8 cellular contexts compared by ENCODE assay signal in genomic region chr9:89522261-89522978, GRCh38. TPM values are rescaled to one million over a fixed set of nuclear protein-coding genes. Genes with fewer than 3 reads are reported as not detected.
DNase-seq lines count a peak whose midpoint lies in the region; ATAC-seq and TF ChIP-seq lines count a peak whose summit lies in the region.

No MANE protein-coding gene starts in this region.

- H3K27ac Mint-ChIP-seq in activated CD4-positive, alpha-beta T cell treated with anti-CD3 and anti-CD28 coated beads, Interleukin-2, amount 10 ng/mL, durations not matched to agents 24 days and 14 days = peak overlapping the region; percentile 94

- ATAC-seq in DND-41 (ENCODE audit: insufficient read depth, low read depth) (peak; percentile 91), GM21390 (IDR thresholded peaks at IDR 0.05; ENCODE audit: unreplicated experiment) (peak; percentile 93), left ventricle myocardium superior (peak; percentile 50)

- H3K27me3 Mint-ChIP-seq in activated CD4-positive, alpha-beta T cell treated with anti-CD3 and anti-CD28 coated beads, Interleukin-2, amount 10 ng/mL, durations not matched to agents 24 days and 14 days = no peaks in the 10 kb centered on the region

- peak overlapping the region in 1 of 2 experiments; percentile 40; a peak in 1 of 4 replicates for H3K4me3 ChIP-seq in DND-41 (ENCODE audit: low read depth in 1 of 2, low read length in 2 of 2)
- peak overlapping the region; percentile 29 for H3K4me3 ChIP-seq in thymus (ENCODE audit: low read length)
- H3K4me3 ChIP-seq in H7 (ENCODE audit: insufficient read depth, low read depth, low read length) = no peak overlapping the region

- H3K36me3 ChIP-seq in DND-41 (ENCODE audit: insufficient read depth, low read length) = no peaks in the 10 kb centered on the region
- no peaks in the 10 kb centered on the region for H3K36me3 ChIP-seq in thymus (ENCODE audit: control insufficient read depth, insufficient read depth)
- H3K36me3 ChIP-seq in H7 (replicated peaks; ENCODE audit: control insufficient read depth, insufficient read depth, low read length) = no peaks in the 10 kb centered on the region

- H3K4me1 Mint-ChIP-seq in activated CD4-positive, alpha-beta T cell treated with anti-CD3 and anti-CD28 coated beads, Interleukin-2, amount 10 ng/mL, durations not matched to agents 24 days and 14 days = peaks cover 81% of the 10 kb centered on the region

- H3K9me3 ChIP-seq in DND-41 (ENCODE audit: insufficient read depth, low read length, severe bottlenecking) (no peaks in the 10 kb centered on the region), thymus (ENCODE audit: control insufficient read depth) (no peaks in the 10 kb centered on the region)

- H3K27me3 ChIP-seq in DND-41 (ENCODE audit: insufficient read depth, low read length, poor library complexity) (no peaks in the 10 kb centered on the region), thymus (ENCODE audit: control insufficient read depth, insufficient read depth) (no peaks in the 10 kb centered on the region), H7 (ENCODE audit: control insufficient read depth, insufficient read depth, low read length) (no peaks in the 10 kb centered on the region)

- H3K36me3 Mint-ChIP-seq in activated CD4-positive, alpha-beta T cell treated with anti-CD3 and anti-CD28 coated beads, Interleukin-2, amount 10 ng/mL, durations not matched to agents 24 days and 14 days (ENCODE audit: low read depth) = no peaks in the 10 kb centered on the region

- H3K4me2 ChIP-seq in DND-41 (ENCODE audit: insufficient read depth, low read length) = peak overlapping the region; percentile 53

- H3K79me2 ChIP-seq in DND-41 (ENCODE audit: insufficient read depth, low read length) = peaks cover 4% of the 10 kb centered on the region

- H3K9ac ChIP-seq in DND-41 (ENCODE audit: low read depth, low read length) = peak overlapping the region; percentile 62

- H4K20me1 ChIP-seq in DND-41 (ENCODE audit: insufficient read depth, low read length) = no peaks in the 10 kb centered on the region

- peak overlapping the region; percentile 68 for H3K4me3 Mint-ChIP-seq in activated CD4-positive, alpha-beta T cell treated with anti-CD3 and anti-CD28 coated beads, Interleukin-2, amount 10 ng/mL, durations not matched to agents 24 days and 14 days

- WGBS in thymus = 10% methylated on average over 12 of the region's 12 CpGs

- H3K27ac ChIP-seq in DND-41 (ENCODE audit: low read length) (peak overlapping the region; percentile 98), thymus (ENCODE audit: low read depth) (peak overlapping the region; percentile 98)

- no peaks in the 10 kb centered on the region for H3K9me3 Mint-ChIP-seq in activated CD4-positive, alpha-beta T cell treated with anti-CD3 and anti-CD28 coated beads, Interleukin-2, amount 10 ng/mL, durations not matched to agents 24 days and 14 days

- intact Hi-C loops in activated CD4-positive, alpha-beta T cell treated with anti-CD3 and anti-CD28 coated beads, Interleukin-2, amount 10 ng/mL, durations not matched to agents 24 days and 14 days (cut with micrococcal nuclease) = loop anchor here (1.0 to 10.0 kb wide), 4 partner anchors 10 to 208 kb away; partner anchors contain the start of genes CKS2 and SECISBP2
- intact Hi-C loops in left ventricle myocardium superior (cut with micrococcal nuclease) = no loop called here

- peak; percentile 3 for TF ChIP-seq CTCF in DND-41 (IDR thresholded peaks at IDR 0.05; ENCODE audit: borderline replicate concordance, extremely low read depth, low read length, poor library complexity, severe bottlenecking)

- peak; percentile 92 for DNase-seq in DND-41
- peak; percentile 92 for DNase-seq in HT1080 (ENCODE audit: low read depth)
- peak; percentile 94 for DNase-seq in activated CD4-positive, alpha-beta T cell treated with anti-CD3 and anti-CD28 coated beads, Interleukin-2, amount 10 ng/mL, durations not matched to agents 24 days and 14 days
- DNase-seq in left ventricle myocardium superior = no peak
- DNase-seq in H7 = no peak
- no peak for DNase-seq in iPS-NIHi11 (ENCODE audit: low spot score)

- H2AFZ ChIP-seq in DND-41 (ENCODE audit: low read depth, low read length) = peak overlapping the region; percentile 42

- H3K4me1 ChIP-seq in DND-41 (ENCODE audit: insufficient read depth, low read length) (peaks cover 86% of the 10 kb centered on the region), thymus (ENCODE audit: control insufficient read depth, insufficient read depth, low read length) (peaks cover 79% of the 10 kb centered on the region)

RNA-seq across cellular contexts. Expression of gene SEMA4D, which starts 24.5 kb away (rescaled TPM):
- 5.0 and 10.5 TPM in 2 replicates for total RNA-seq in HT1080 (2014; rRNA removed; shearing (Covaris generic))
- polyA plus RNA-seq in HT1080 (2015; cell fraction: cytosol; rRNA removed) = 15.3 and 15.7 TPM in 2 replicates
- polyA plus RNA-seq in HT1080 (2015; cell fraction: nucleus; rRNA removed) = 23.0 and 25.1 TPM in 2 replicates
- 368 and 370 TPM in 2 replicates for total RNA-seq in activated CD4-positive, alpha-beta T cell treated with anti-CD3 and anti-CD28 coated beads, Interleukin-2, amount 10 ng/mL, durations not matched to agents 24 days and 14 days
- total RNA-seq in left ventricle myocardium superior = 24.7 TPM
- 62.1 TPM for polyA plus RNA-seq in thymus
- total RNA-seq in H7 (2014; rRNA removed; shearing (Covaris generic)) = 17.0 and 23.6 TPM in 2 replicates

Comparison
In these comparisons a context has a peak if more than half of its experiments do, and no peak if none do; other contexts are left out.
1. DNase-seq: peak in DND-41 (single experiment), HT1080 (single experiment) and activated CD4-positive, alpha-beta T cell treated with anti-CD3 and anti-CD28 coated beads, Interleukin-2, amount 10 ng/mL, durations not matched to agents 24 days and 14 days (single experiment); none in left ventricle myocardium superior (single experiment), H7 (single experiment) and iPS-NIHi11 (single experiment).
2. RNA of gene SEMA4D, which starts 24.5 kb away (total RNA-seq): 368 to 370 TPM in activated CD4-positive, alpha-beta T cell treated with anti-CD3 and anti-CD28 coated beads, Interleukin-2, amount 10 ng/mL, durations not matched to agents 24 days and 14 days; 24.7 TPM in left ventricle myocardium superior (single experiment), 17.0 to 23.6 TPM in H7 and 5.0 to 10.5 TPM in HT1080; every median in the first group is over 10 times any median in the second.
3. Peak in every context shown above with its lines, with median percentiles within 50 percentile points of each other: ATAC-seq.